1 cellular context compared by ENCODE assay signal in the genomic region with DNA sequence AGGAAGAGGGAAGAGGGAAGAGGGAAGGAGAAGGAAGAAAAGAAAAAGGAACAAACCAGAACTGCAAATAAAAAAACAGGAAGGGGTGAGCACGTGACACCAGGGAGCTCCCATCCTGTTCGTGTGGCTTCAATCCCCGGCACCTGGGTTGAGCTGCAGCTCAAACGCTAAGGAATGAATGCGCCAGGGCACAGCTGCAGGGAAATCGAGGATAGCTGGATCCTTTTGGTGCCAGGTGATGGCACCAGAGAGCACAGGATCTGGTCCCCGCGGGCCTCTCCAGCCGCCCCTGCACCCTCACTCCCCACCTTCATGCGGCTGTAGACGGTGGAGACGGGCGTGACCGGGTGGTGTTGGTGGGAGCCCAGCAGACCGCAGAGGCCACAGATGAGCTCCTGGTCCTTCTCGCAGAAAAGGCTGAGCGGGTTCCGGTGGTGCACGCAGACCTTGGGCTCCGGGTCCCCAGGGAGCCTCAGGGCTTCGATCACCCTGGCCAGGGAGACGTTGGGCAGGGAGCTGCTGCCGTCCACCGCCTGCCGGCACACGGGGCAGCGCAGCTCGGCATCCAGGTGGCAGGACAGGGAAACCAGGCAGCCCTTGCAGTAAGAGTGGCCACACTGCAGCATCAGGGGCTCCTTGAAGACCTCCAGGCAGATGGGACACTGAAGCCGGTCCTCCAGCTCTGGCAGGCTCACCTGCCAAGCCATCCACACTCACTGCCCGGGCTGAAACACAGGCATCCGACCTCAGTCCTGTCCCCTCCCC.
A peak's percentile ranks its signal among the peaks of the same experiment; 100 is the strongest.
TF ChIP-seq lines count a peak whose summit lies in the region.
"Not testable (repeated sequence)": the region's sequence is repeated elsewhere in the genome, so short reads cannot be mapped to it uniquely, and the experiment has no call there.

No MANE protein-coding gene starts in this region.

TF ChIP-seq in K562, 482 proteins besides CTCF, POLR2A, EP300 and RAD21:
- TF ChIP-seq, protein P1, sequence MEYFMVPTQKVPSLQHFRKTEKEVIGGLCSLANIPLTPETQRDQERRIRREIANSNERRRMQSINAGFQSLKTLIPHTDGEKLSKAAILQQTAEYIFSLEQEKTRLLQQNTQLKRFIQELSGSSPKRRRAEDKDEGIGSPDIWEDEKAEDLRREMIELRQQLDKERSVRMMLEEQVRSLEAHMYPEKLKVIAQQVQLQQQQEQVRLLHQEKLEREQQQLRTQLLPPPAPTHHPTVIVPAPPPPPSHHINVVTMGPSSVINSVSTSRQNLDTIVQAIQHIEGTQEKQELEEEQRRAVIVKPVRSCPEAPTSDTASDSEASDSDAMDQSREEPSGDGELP (CRISPR knock-in tag; IDR thresholded peaks at IDR 0.05; ENCODE audit: borderline replicate concordance) = peak; percentile 25; the same call in 1 of the 2 replicates
- TF ChIP-seq, protein P2, sequence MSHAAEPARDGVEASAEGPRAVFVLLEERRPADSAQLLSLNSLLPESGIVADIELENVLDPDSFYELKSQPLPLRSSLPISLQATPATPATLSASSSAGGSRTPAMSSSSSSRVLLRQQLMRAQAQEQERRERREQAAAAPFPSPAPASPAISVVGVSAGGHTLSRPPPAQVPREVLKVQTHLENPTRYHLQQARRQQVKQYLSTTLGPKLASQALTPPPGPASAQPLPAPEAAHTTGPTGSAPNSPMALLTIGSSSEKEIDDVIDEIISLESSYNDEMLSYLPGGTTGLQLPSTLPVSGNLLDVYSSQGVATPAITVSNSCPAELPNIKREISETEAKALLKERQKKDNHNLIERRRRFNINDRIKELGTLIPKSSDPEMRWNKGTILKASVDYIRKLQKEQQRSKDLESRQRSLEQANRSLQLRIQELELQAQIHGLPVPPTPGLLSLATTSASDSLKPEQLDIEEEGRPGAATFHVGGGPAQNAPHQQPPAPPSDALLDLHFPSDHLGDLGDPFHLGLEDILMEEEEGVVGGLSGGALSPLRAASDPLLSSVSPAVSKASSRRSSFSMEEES (CRISPR knock-in tag; IDR thresholded peaks at IDR 0.05) = peak; percentile 72
- TF ChIP-seq, protein P3, sequence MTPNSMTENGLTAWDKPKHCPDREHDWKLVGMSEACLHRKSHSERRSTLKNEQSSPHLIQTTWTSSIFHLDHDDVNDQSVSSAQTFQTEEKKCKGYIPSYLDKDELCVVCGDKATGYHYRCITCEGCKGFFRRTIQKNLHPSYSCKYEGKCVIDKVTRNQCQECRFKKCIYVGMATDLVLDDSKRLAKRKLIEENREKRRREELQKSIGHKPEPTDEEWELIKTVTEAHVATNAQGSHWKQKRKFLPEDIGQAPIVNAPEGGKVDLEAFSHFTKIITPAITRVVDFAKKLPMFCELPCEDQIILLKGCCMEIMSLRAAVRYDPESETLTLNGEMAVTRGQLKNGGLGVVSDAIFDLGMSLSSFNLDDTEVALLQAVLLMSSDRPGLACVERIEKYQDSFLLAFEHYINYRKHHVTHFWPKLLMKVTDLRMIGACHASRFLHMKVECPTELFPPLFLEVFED (CRISPR knock-in tag; conservative IDR thresholded peaks at IDR 0.05) = 0 out of 2 replicates have a peak, but pooled peaks have one; percentile 41
- TF ChIP-seq RAD51 (IDR thresholded peaks at IDR 0.05; ENCODE audit: borderline replicate concordance, low read depth) (peak; percentile 64; the same call in 1 of the 2 replicates), SPI1 (IDR thresholded peaks at IDR 0.05; ENCODE audit: borderline replicate concordance, low read depth, low read length) (peak; percentile 64; the same call in 1 of the 2 replicates), BCOR (IDR thresholded peaks at IDR 0.05) (0 out of 2 replicates have a peak, but pooled peaks have one; percentile 24), SMC3 (conservative IDR thresholded peaks at IDR 0.05; ENCODE audit: insufficient read depth, low read depth, low read length) (peak; percentile 32; the same call in 1 of the 2 replicates), NR4A1 (CRISPR knock-in tag; IDR thresholded peaks at IDR 0.05) (peak; percentile 29; the same call in 1 of the 2 replicates), TOE1 (IDR thresholded peaks at IDR 0.05; ENCODE audit: borderline replicate concordance) (peak; percentile 72)
- TF ChIP-seq, protein P4, sequence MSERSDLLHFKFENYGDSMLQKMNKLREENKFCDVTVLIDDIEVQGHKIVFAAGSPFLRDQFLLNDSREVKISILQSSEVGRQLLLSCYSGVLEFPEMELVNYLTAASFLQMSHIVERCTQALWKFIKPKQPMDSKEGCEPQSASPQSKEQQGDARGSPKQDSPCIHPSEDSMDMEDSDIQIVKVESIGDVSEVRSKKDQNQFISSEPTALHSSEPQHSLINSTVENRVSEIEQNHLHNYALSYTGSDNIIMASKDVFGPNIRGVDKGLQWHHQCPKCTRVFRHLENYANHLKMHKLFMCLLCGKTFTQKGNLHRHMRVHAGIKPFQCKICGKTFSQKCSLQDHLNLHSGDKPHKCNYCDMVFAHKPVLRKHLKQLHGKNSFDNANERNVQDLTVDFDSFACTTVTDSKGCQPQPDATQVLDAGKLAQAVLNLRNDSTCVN (CRISPR knock-in tag; IDR thresholded peaks at IDR 0.05) = 0 out of 2 replicates have a peak, but pooled peaks have one; percentile 13
- TF ChIP-seq, protein P5, sequence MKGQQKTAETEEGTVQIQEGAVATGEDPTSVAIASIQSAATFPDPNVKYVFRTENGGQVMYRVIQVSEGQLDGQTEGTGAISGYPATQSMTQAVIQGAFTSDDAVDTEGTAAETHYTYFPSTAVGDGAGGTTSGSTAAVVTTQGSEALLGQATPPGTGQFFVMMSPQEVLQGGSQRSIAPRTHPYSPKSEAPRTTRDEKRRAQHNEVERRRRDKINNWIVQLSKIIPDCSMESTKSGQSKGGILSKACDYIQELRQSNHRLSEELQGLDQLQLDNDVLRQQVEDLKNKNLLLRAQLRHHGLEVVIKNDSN (CRISPR knock-in tag; IDR thresholded peaks at IDR 0.05) = peak; percentile 54; the same call in 1 of the 2 replicates
- TF ChIP-seq, protein P6, sequence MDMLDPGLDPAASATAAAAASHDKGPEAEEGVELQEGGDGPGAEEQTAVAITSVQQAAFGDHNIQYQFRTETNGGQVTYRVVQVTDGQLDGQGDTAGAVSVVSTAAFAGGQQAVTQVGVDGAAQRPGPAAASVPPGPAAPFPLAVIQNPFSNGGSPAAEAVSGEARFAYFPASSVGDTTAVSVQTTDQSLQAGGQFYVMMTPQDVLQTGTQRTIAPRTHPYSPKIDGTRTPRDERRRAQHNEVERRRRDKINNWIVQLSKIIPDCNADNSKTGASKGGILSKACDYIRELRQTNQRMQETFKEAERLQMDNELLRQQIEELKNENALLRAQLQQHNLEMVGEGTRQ (CRISPR knock-in tag; IDR thresholded peaks at IDR 0.05) = peak; percentile 37
- not testable (repeated sequence) for TF ChIP-seq NR4A1 (tag; IDR thresholded peaks at IDR 0.05); TOE1 (CRISPR knock-in tag; IDR thresholded peaks at IDR 0.05; ENCODE audit: borderline replicate concordance, low read depth)
TF ChIP-seq in K562: peak in this region for 12; not testable (repeated sequence) for 470.
